ENCODE assay signal across 9 cellular contexts in genomic region chr19:35856546-35857149, GRCh38. TPM values are rescaled to one million over a fixed set of nuclear protein-coding genes. Genes with fewer than 3 reads are reported as not detected.
A peak's percentile ranks its signal among the peaks of the same experiment; 100 is the strongest.
DNase-seq lines count a peak whose midpoint lies in the region; ATAC-seq, FAIRE-seq and TF ChIP-seq lines count a peak whose summit lies in the region.
"Had no signal": no experiment of that assay in that cellular context is flagged by ENCODE, and none has a peak within 500 bp of the region (broad histone marks: within the 10 kb centered on the region; RNA-seq: fewer than 3 reads in every experiment).

TSS of gene KIRREL2 (plus strand) at chr19:35856911. CDS start at chr19:35857120, 209 bp downstream.

- H3K36me3 ChIP-seq in esophagus muscularis mucosa (no peaks in the 10 kb centered on the region), osteoblast (ENCODE audit: insufficient read depth, low read length) (no peaks in the 10 kb centered on the region)

- H3K4me3 Mint-ChIP-seq in WTC11, result peak within 1 kb of the TSS; percentile 91

- no peaks in the 10 kb centered on the region for H3K36me3 Mint-ChIP-seq in WTC11

- no peak for TF ChIP-seq POLR2A in esophagus muscularis mucosa (IDR thresholded peaks at IDR 0.05; ENCODE audit: low read depth)

- TF ChIP-seq EP300 in esophagus muscularis mucosa (IDR thresholded peaks at IDR 0.05), result no peak

- POLR2A ChIA-PET in WTC11 (lab: Charles Lee), result interaction anchor here (0.6 to 1.7 kb wide), 4 partner anchors 12 to 1551 kb away, joined by 3 to 8 read pairs (median 5); partner anchors contain the start of gene APLP1

- H3K27me3 Mint-ChIP-seq in WTC11 (ENCODE audit: low read depth), result peaks cover 90% of the 10 kb centered on the region

- no peak within 1 kb of the TSS for H3K27ac Mint-ChIP-seq in WTC11

- H3K4me1 ChIP-seq in esophagus muscularis mucosa (peaks cover 14 to 25% (median 20%) of the 10 kb centered on the region in 4 donors), osteoblast (ENCODE audit: insufficient read depth, low read length) (peaks cover 3% of the 10 kb centered on the region)

- H4K20me1 ChIP-seq in osteoblast (ENCODE audit: insufficient read depth, low read length), result no peaks in the 10 kb centered on the region

- WGBS in esophagus muscularis mucosa, result 3% methylated on average over 23 of the region's 42 CpGs

- CTCF ChIA-PET in WTC11 (lab: Charles Lee), result interaction anchor here (0.6 to 1.7 kb wide), 14 partner anchors 10 to 299 kb away, joined by 3 to 16 read pairs (median 3); partner anchors contain the start of genes ARHGAP33, LIN37, PSENEN and U2AF1L4

- no peak for FAIRE-seq in frontal cortex (lab: Jason Lieb, UNC)
- FAIRE-seq: G401.6 had no signal

- H3K79me2 ChIP-seq in osteoblast (ENCODE audit: insufficient read depth, low read length), result no peaks in the 10 kb centered on the region

- H3K9me3 ChIP-seq in esophagus muscularis mucosa (no peaks in the 10 kb centered on the region), osteoblast (ENCODE audit: low read depth, low read length) (no peaks in the 10 kb centered on the region)

- peak within 1 kb of the TSS; percentile 49 to 61 (median 54) for H3K4me3 ChIP-seq in esophagus muscularis mucosa
- H3K4me3 ChIP-seq in osteoblast (ENCODE audit: insufficient read depth, low read length), result peak within 1 kb of the TSS; percentile 57

- H3K9me3 Mint-ChIP-seq in WTC11, result no peaks in the 10 kb centered on the region

- peak; percentile 9 for ATAC-seq in WTC11
- ATAC-seq in HG02870 (IDR thresholded peaks at IDR 0.05; ENCODE audit: unreplicated experiment), result no peak

- H3K27ac ChIP-seq in esophagus muscularis mucosa (replicated peaks in 1 of 4), result no peak within 1 kb of the TSS
- no peak within 1 kb of the TSS for H3K27ac ChIP-seq in osteoblast (ENCODE audit: low read depth, low read length)

- TF ChIP-seq CTCF in WTC11 (IDR thresholded peaks at IDR 0.05), result no peak
- TF ChIP-seq CTCF in esophagus muscularis mucosa (IDR thresholded peaks at IDR 0.05), result no peak
- TF ChIP-seq CTCF in osteoblast (IDR thresholded peaks at IDR 0.05; ENCODE audit: extremely low read depth, low read depth, low read length), result no peak

- no peak within 1 kb of the TSS for H2AFZ ChIP-seq in osteoblast (ENCODE audit: low read length)

- H3K4me1 Mint-ChIP-seq in WTC11, result peaks cover 32% of the 10 kb centered on the region

- H3K27me3 ChIP-seq in esophagus muscularis mucosa (peaks cover 4 to 97% (median 40%) of the 10 kb centered on the region in 4 donors), osteoblast (ENCODE audit: insufficient read depth, low read length) (peaks cover 79% of the 10 kb centered on the region)

- H3K4me2 ChIP-seq in osteoblast (ENCODE audit: insufficient read depth, low read length), result peak within 1 kb of the TSS; percentile 64

- peak; percentile 35 for DNase-seq in activated CD4-positive, alpha-beta T cell treated with anti-CD3 and anti-CD28 coated beads for 48 hours
- no peak for DNase-seq in activated CD4-positive, alpha-beta T cell treated with anti-CD3 and anti-CD28 coated beads for 1 hour
- peak; percentile 72 for DNase-seq in WTC11 (ENCODE audit: low spot score)
- DNase-seq in esophagus muscularis mucosa (ENCODE audit: extremely low spot score), result no peak
- DNase-seq in osteoblast (ENCODE audit: insufficient read length, low spot score, missing footprints), result peak; percentile 85
- no peak for DNase-seq in SKM-1 (lab: John Stamatoyannopoulos, UW; ENCODE audit: unreplicated experiment)
- DNase-seq in frontal cortex (ENCODE audit: low spot score in 2 of 2), result no peak

- intact Hi-C loops in esophagus muscularis mucosa (cut with DNase I), result loop anchor here (10.0 kb wide), 1 partner anchor 72 kb away; no protein-coding TSS in a partner anchor

TF ChIP-seq in WTC11, 78 proteins besides CTCF, POLR2A, EP300 and RAD21:
- TF ChIP-seq NFE2L1 (CRISPR knock-in tag; IDR thresholded peaks at IDR 0.05) (no peak), ZNF532 (CRISPR knock-in tag; IDR thresholded peaks at IDR 0.05; ENCODE audit: borderline replicate concordance) (no peak), ZNF416 (CRISPR knock-in tag; IDR thresholded peaks at IDR 0.05) (no peak), SP1 (CRISPR knock-in tag; conservative IDR thresholded peaks at IDR 0.05) (peak; percentile 36; the same call in 1 of the 2 replicates), SMAD3 (CRISPR knock-in tag; IDR thresholded peaks at IDR 0.05; ENCODE audit: borderline replicate concordance) (no peak), FOXP4 (CRISPR knock-in tag; IDR thresholded peaks at IDR 0.05) (no peak), GABPB1 (CRISPR knock-in tag; IDR thresholded peaks at IDR 0.05) (no peak), ELF4 (CRISPR knock-in tag; IDR thresholded peaks at IDR 0.05; ENCODE audit: low read depth) (no peak), E2F5 (CRISPR knock-in tag; IDR thresholded peaks at IDR 0.05) (peak; percentile 56; the same call in 1 of the 2 replicates), USF2 (CRISPR knock-in tag; IDR thresholded peaks at IDR 0.05) (no peak), PRRX2 (CRISPR knock-in tag; IDR thresholded peaks at IDR 0.05) (no peak), TCF7 (CRISPR knock-in tag; IDR thresholded peaks at IDR 0.05; ENCODE audit: low read depth) (no peak)

RNA-seq across cellular contexts. Expression of gene KIRREL2, which starts in this region (rescaled TPM):
- total RNA-seq in WTC11 (2021) (4.7 to 5.3 TPM (median 4.9 TPM) in 3 replicates), esophagus muscularis mucosa (not detected), osteoblast (not detected in 2 replicates), frontal cortex (0.41 TPM)

Comparison
In these comparisons a context has a peak if more than half of its experiments do, and no peak if none do; other contexts are left out.
1. DNase-seq: peak in activated CD4-positive, alpha-beta T cell treated with anti-CD3 and anti-CD28 coated beads for 48 hours (single experiment) and WTC11 (single experiment); none in activated CD4-positive, alpha-beta T cell treated with anti-CD3 and anti-CD28 coated beads for 1 hour (single experiment), esophagus muscularis mucosa (single experiment), SKM-1 (single experiment) and frontal cortex (0 of 2).
2. Peak in DNase-seq, H3K4me3 ChIP-seq and H3K4me2 ChIP-seq in osteoblast; RNA of the gene not detected or under 1 TPM.